ENCODE assay signal across 8 cellular contexts in genomic region chr19:6862673-6863078, GRCh38. TPM values are rescaled to one million over a fixed set of nuclear protein-coding genes. Genes with fewer than 3 reads are reported as not detected.
DNase-seq lines count a peak whose midpoint lies in the region; ATAC-seq and TF ChIP-seq lines count a peak whose summit lies in the region.

No MANE protein-coding gene starts in this region.

- TF ChIP-seq POLR2A in body of pancreas (IDR thresholded peaks at IDR 0.05): no peak

- no peaks in the 10 kb centered on the region for H3K4me1 ChIP-seq in body of pancreas

- TF ChIP-seq CTCF in body of pancreas (IDR thresholded peaks at IDR 0.05): peak; percentile 75 to 93 (median 81)

- peak; percentile 97 for DNase-seq in ELF-1 (ENCODE audit: low read depth, low spot score)
- peak; percentile 74 for DNase-seq in HCEC 1CT
- DNase-seq in NCI-H2081 (lab: John Stamatoyannopoulos, UW): peak; percentile 50 to 55
- DNase-seq in UCSD-AML1 (lab: John Stamatoyannopoulos, UW; ENCODE audit: unreplicated experiment): peak; percentile 88
- DNase-seq in body of pancreas: peak; percentile 78 to 82 (median 80)
- DNase-seq in iPS-NIHi11 (ENCODE audit: low spot score): peak; percentile 82
- DNase-seq in stimulated activated CD4-positive, alpha-beta T cell treated with anti-CD3 and anti-CD28 coated beads, Interleukin-12 subunit alpha, Interleukin-12 subunit beta, amount 100 ng/mL, for 24 hours (ENCODE audit: low read depth in 2 of 2): peak; percentile 76 to 90
- no peak for DNase-seq in NCI-H187 (lab: John Stamatoyannopoulos, UW)

- H3K27me3 ChIP-seq in body of pancreas: no peaks in the 10 kb centered on the region

- intact Hi-C loops in body of pancreas (cut with DNase I): loop anchor here (10.0 kb wide), 3 partner anchors 88 to 228 kb away; partner anchors contain the start of gene VAV1

- WGBS in body of pancreas, 2 donors: 1 to 8% methylated on average over 8 to 16 of the region's 16 CpGs

- peak; percentile 82 for ATAC-seq in body of pancreas

- H3K36me3 ChIP-seq in body of pancreas (replicated peaks in 1 of 2; ENCODE audit: insufficient read depth in 1 of 2, low read depth in 2 of 2): no peaks in the 10 kb centered on the region

- H3K9me3 ChIP-seq in body of pancreas: no peaks in the 10 kb centered on the region

- H3K27ac ChIP-seq in body of pancreas: peak overlapping the region in 1 of 4 donors; percentile 59

- H3K4me3 ChIP-seq in body of pancreas: no peak overlapping the region

RNA-seq across cellular contexts. Expression of gene ADGRE1, which starts 24.7 kb away (rescaled TPM):
- under 1 TPM in 1 of 2 donors, not detected in 1; 0.26 TPM for total RNA-seq in body of pancreas

Comparison
In these comparisons a context has a peak if more than half of its experiments do, and no peak if none do; other contexts are left out.
1. DNase-seq: peak in ELF-1 (single experiment), HCEC 1CT (single experiment), NCI-H2081 (2 of 2), UCSD-AML1 (single experiment), body of pancreas (4 of 4), iPS-NIHi11 (single experiment) and stimulated activated CD4-positive, alpha-beta T cell treated with anti-CD3 and anti-CD28 coated beads, Interleukin-12 subunit alpha, Interleukin-12 subunit beta, amount 100 ng/mL, for 24 hours (2 of 2); none in NCI-H187 (0 of 2).